8 cellular contexts compared by ENCODE assay signal in the genomic region with DNA sequence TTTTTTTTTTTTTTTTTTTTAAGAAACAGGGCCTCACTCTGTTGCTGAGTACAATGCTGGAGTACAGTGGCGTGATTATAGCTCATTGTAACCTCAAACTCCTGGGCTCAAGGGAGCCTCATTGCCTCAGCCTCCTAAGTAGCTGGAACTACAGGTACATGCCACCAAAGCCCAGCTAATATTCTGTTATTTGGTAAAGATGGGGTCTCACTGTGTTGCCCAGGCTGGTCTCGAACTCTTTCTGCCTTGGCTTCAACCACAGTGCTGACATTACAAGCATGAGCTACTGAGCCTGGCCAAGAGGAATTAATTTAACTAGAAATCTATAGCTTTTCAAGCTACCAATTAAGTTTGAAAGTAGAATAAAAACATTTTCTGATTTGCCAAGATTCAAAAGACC.
"Had no signal": no experiment of that assay in that cellular context is flagged by ENCODE, and none has a peak within 500 bp of the region (broad histone marks: within the 10 kb centered on the region; RNA-seq: fewer than 3 reads in every experiment).

No MANE protein-coding gene starts in this region.

- H3K9me3 ChIP-seq: HAP-1 had no signal

- H2AFZ ChIP-seq: GM23248 had no signal

- DNase-seq: GM23248, H7, IMR-90, KG1 had no signal

- H3K9ac ChIP-seq: GM23248 had no signal

- FAIRE-seq: HTR-8/SVneo, K562 had no signal

- ATAC-seq: HCT116, K562 had no signal

- H3K27ac ChIP-seq: GM23248 had no signal

- H3K4me3 ChIP-seq: GM23248, HAP-1, K562 had no signal
